ENCODE assay signal across 20 cellular contexts in the genomic region with DNA sequence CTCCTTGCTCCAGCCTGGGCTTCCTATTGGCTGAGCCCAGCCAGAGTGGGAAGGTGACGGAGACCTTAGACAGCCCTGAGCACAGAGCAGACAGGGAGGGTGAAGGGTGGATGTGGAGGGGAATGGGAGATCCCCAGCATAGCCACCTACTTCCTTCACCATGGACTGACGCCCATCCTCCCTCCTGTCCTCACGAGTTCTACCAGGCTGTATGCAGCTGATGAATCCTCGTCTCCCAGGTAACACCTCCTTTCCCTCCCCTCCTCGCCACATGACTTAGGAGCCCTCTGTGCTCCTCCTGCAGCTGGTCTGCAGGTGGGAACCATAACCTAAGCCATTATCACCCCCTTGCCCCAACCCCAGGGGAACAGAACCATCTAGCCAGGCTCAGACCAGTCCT. TPM values are rescaled to one million over a fixed set of nuclear protein-coding genes. Genes with fewer than 3 reads are reported as not detected.
A peak's percentile ranks its signal among the peaks of the same experiment; 100 is the strongest.
DNase-seq lines count a peak whose midpoint lies in the region; ATAC-seq, FAIRE-seq and TF ChIP-seq lines count a peak whose summit lies in the region.
"Had no signal": no experiment of that assay in that cellular context is flagged by ENCODE, and none has a peak within 500 bp of the region (broad histone marks: within the 10 kb centered on the region; RNA-seq: fewer than 3 reads in every experiment).

No MANE protein-coding gene starts in this region.

- H3K36me3 ChIP-seq in lung (ENCODE audit: control insufficient read depth in 2 of 2, insufficient read depth in 2 of 2, low read length in 2 of 2) = no peaks in the 10 kb centered on the region
- no peaks in the 10 kb centered on the region for H3K36me3 ChIP-seq in MM.1S (replicated peaks; ENCODE audit: insufficient read depth, low read length)

- no peak overlapping the region for H3K27ac ChIP-seq in lung (ENCODE audit: low read depth in 1 of 2, low read length in 1 of 2)
- no peak overlapping the region for H3K27ac ChIP-seq in MM.1S (ENCODE audit: low read length)

- H3F3A ChIP-seq in MM.1S (ENCODE audit: insufficient read depth, low read length) = no peaks in the 10 kb centered on the region

- H3K9me2 ChIP-seq in MM.1S (replicated peaks; ENCODE audit: insufficient read depth, low read length) = no peaks in the 10 kb centered on the region

- intact Hi-C loops in left colon (cut with DNase I, micrococcal nuclease) = no loop called here

- FAIRE-seq in HTR-8/SVneo (lab: Jason Lieb, UNC) = peak; percentile 13
- FAIRE-seq: A204.1, GM19239 had no signal

- no peak overlapping the region for H2AFZ ChIP-seq in MM.1S (ENCODE audit: low read length)

- H3K9ac ChIP-seq in MM.1S (ENCODE audit: low read length) = no peak overlapping the region

- WGBS in lung, 2 donors = 49 to 73% methylated on average over 5 of the region's 5 CpGs

- H3K4me2 ChIP-seq in MM.1S (ENCODE audit: low read depth, low read length) = no peak overlapping the region

- no peak overlapping the region for H3K4me3 ChIP-seq in lung
- H3K4me3 ChIP-seq in MM.1S (ENCODE audit: low read length) = no peak overlapping the region

- H3K9me3 ChIP-seq in lung (ENCODE audit: control insufficient read depth in 2 of 2, insufficient read depth in 1 of 2, low read length in 1 of 2) (no peaks in the 10 kb centered on the region), MM.1S (replicated peaks; ENCODE audit: insufficient read depth, low read length) (no peaks in the 10 kb centered on the region)

- DNase-seq in NCI-H1417 (lab: John Stamatoyannopoulos, UW) (peak in 2 of 3 experiments; percentile 77 to 90), NCI-H1417 treated with DMSO at 0.1 percent for 48 hours (lab: John Stamatoyannopoulos, UW) (no peak), HTR-8/SVneo (ENCODE audit: insufficient read length, low spot score) (no peak), NCI-H510A treated with DMSO at 0.1 percent for 48 hours (lab: John Stamatoyannopoulos, UW) (peak; percentile 85), lung (ENCODE audit: low spot score) (no peak), MM.1S (no peak), left colon (no peak), cerebellar cortex (ENCODE audit: low spot score) (no peak)
- DNase-seq: activated CD4-positive, CD25-positive, alpha-beta regulatory T cell treated with anti-CD3 and anti-CD28 coated beads, Interleukin-2, amount 50 U/mL, for 72 hours; activated gamma-delta T cell; Karpas-422; mesenchymal stem cell; NCI-H1930; SIG-M5 had no signal

- H3K27me3 ChIP-seq in lung (ENCODE audit: control insufficient read depth, insufficient read depth) (no peaks in the 10 kb centered on the region), MM.1S (replicated peaks; ENCODE audit: insufficient read depth, low read length) (peaks cover 84% of the 10 kb centered on the region)

- peak; percentile 21 for ATAC-seq in lung (ENCODE audit: insufficient read depth, low FRiP score)
- ATAC-seq in left colon = no peak

- no peaks in the 10 kb centered on the region for H3K4me1 ChIP-seq in lung (ENCODE audit: control insufficient read depth in 2 of 2, insufficient read depth in 2 of 2, low read length in 2 of 2)
- no peaks in the 10 kb centered on the region for H3K4me1 ChIP-seq in MM.1S (ENCODE audit: low read length)

- no peak for TF ChIP-seq CTCF in lung (IDR thresholded peaks at IDR 0.05; ENCODE audit: control extremely low read depth, extremely low read depth)
- no peak for TF ChIP-seq CTCF in MM.1S (IDR thresholded peaks at IDR 0.05; ENCODE audit: low read length)

- H4K20me1 ChIP-seq in MM.1S (ENCODE audit: insufficient read depth, low read length) = no peaks in the 10 kb centered on the region

- no peaks in the 10 kb centered on the region for H3K79me2 ChIP-seq in MM.1S (ENCODE audit: low read length)

RNA-seq across cellular contexts. Expression of gene CRHR1, which starts 9.0 kb away (rescaled TPM):
- total RNA-seq in lung (not detected), left colon (not detected)
- polyA plus RNA-seq in lung = not detected
- total RNA-seq: chondrocyte; natural killer cell treated with Interleukin-12 subunit alpha and Interleukin-12 subunit beta and Interleukin-15 and Interleukin-18, amount 100 ng/mL, for 72 hours; pulmonary artery endothelial cell; T-helper 2 cell treated with Interferon-gamma antibody and Interleukin-4, amounts not matched to agents 100 ng/mL and 5 ng/mL, for 36 hours had no signal

Comparison
In these comparisons a context has a peak if more than half of its experiments do, and no peak if none do; other contexts are left out.
1. DNase-seq: peak in NCI-H1417 (2 of 3) and NCI-H510A treated with DMSO at 0.1 percent for 48 hours (single experiment); none in NCI-H1417 treated with DMSO at 0.1 percent for 48 hours (single experiment), HTR-8/SVneo (single experiment), lung (single experiment), MM.1S (single experiment), left colon (0 of 2) and cerebellar cortex (single experiment).